In genomic region chr3:105747056-105747455, GRCh38 we compare ENCODE assay signal across 10 cellular contexts.
DNase-seq lines count a peak whose midpoint lies in the region; ATAC-seq, FAIRE-seq and TF ChIP-seq lines count a peak whose summit lies in the region.
"Had no signal": no experiment of that assay in that cellular context is flagged by ENCODE, and none has a peak within 500 bp of the region (broad histone marks: within the 10 kb centered on the region; RNA-seq: fewer than 3 reads in every experiment).

No MANE protein-coding gene starts in this region.

- peaks cover 68% of the 10 kb centered on the region for H3K4me1 Mint-ChIP-seq in activated CD4-positive, alpha-beta T cell treated with anti-CD3 and anti-CD28 coated beads for 36 hours
- peaks cover 86% of the 10 kb centered on the region for H3K4me1 Mint-ChIP-seq in activated naive CD8-positive, alpha-beta T cell (ENCODE audit: low read depth)

- H3K27ac ChIP-seq in right atrium auricular region, result peak overlapping the region; percentile 23 to 45
- peak overlapping the region in 4 of 5 donors; percentile 16 to 66 (median 40) for H3K27ac ChIP-seq in stomach
- peak overlapping the region in 1 of 3 donors; percentile 63 for H3K27ac ChIP-seq in thyroid gland

- H3K36me3 Mint-ChIP-seq in activated CD4-positive, alpha-beta T cell treated with anti-CD3 and anti-CD28 coated beads for 36 hours (ENCODE audit: low read depth), result peaks cover 58% of the 10 kb centered on the region
- peaks cover 24% of the 10 kb centered on the region for H3K36me3 Mint-ChIP-seq in activated naive CD8-positive, alpha-beta T cell

- POLR2A ChIA-PET in activated CD4-positive, alpha-beta T cell treated with anti-CD3 and anti-CD28 coated beads for 36 hours (lab: Charles Lee), result no interaction called here

- H3K36me3 ChIP-seq in right atrium auricular region (peaks cover 16% of the 10 kb centered on the region), stomach (peaks cover 0 to 27% (median 20%) of the 10 kb centered on the region in 4 donors), thyroid gland (peaks cover 0 to 9% of the 10 kb centered on the region in 2 donors)

- DNase-seq in activated CD4-positive, alpha-beta T cell treated with anti-CD3 and anti-CD28 coated beads for 36 hours, result no peak
- no peak for DNase-seq in activated CD4-positive, alpha-beta T cell treated with anti-CD3 and anti-CD28 coated beads for 48 hours
- DNase-seq in right atrium auricular region (ENCODE audit: low spot score) (no peak), stomach (no peak), T1000 (lab: John Stamatoyannopoulos, UW) (no peak), GM12892 (ENCODE audit: insufficient read length) (no peak), thyroid gland (no peak)

- H3K27me3 ChIP-seq in right atrium auricular region (no peaks in the 10 kb centered on the region), stomach (no peaks in the 10 kb centered on the region), thyroid gland (no peaks in the 10 kb centered on the region)

- H3K4me3 ChIP-seq in right atrium auricular region, result no peak overlapping the region
- H3K4me3 ChIP-seq in stomach, result no peak overlapping the region
- H3K4me3 ChIP-seq in thyroid gland (replicated peaks in 1 of 3), result no peak overlapping the region

- no peaks in the 10 kb centered on the region for H3K27me3 Mint-ChIP-seq in activated CD4-positive, alpha-beta T cell treated with anti-CD3 and anti-CD28 coated beads for 36 hours
- H3K27me3 Mint-ChIP-seq in activated naive CD8-positive, alpha-beta T cell, result no peaks in the 10 kb centered on the region

- peak overlapping the region; percentile 50 for H3K4me3 Mint-ChIP-seq in activated CD4-positive, alpha-beta T cell treated with anti-CD3 and anti-CD28 coated beads for 36 hours
- H3K4me3 Mint-ChIP-seq in activated naive CD8-positive, alpha-beta T cell, result peak overlapping the region; percentile 79

- H3K9me3 ChIP-seq in right atrium auricular region, result no peaks in the 10 kb centered on the region
- H3K9me3 ChIP-seq in stomach, result no peaks in the 10 kb centered on the region
- no peaks in the 10 kb centered on the region for H3K9me3 ChIP-seq in thyroid gland

- no peaks in the 10 kb centered on the region for H3K9me3 Mint-ChIP-seq in activated CD4-positive, alpha-beta T cell treated with anti-CD3 and anti-CD28 coated beads for 36 hours (ENCODE audit: low read depth)
- H3K9me3 Mint-ChIP-seq in activated naive CD8-positive, alpha-beta T cell (ENCODE audit: low read depth), result no peaks in the 10 kb centered on the region

- FAIRE-seq in GM12892 (lab: Jason Lieb, UNC), result no peak
- FAIRE-seq: H1 had no signal

- CTCF ChIA-PET in activated CD4-positive, alpha-beta T cell treated with anti-CD3 and anti-CD28 coated beads for 36 hours (lab: Charles Lee), result interaction anchor here (0.8 kb wide), 1 partner anchor 77 kb away, joined by 3 read pairs; no protein-coding TSS in a partner anchor

- intact Hi-C loops in activated CD4-positive, alpha-beta T cell treated with anti-CD3 and anti-CD28 coated beads for 36 hours (cut with DNase I, micrococcal nuclease), result loop anchor here (2.0 to 10.0 kb wide), 3 partner anchors 82 to 678 kb away; no protein-coding TSS in a partner anchor
- intact Hi-C loops in stomach (cut with DNase I; ENCODE audit: low total_unique reads), result no loop called here
- intact Hi-C loops in thyroid gland (cut with DNase I), result no loop called here

- H3K27ac Mint-ChIP-seq in activated CD4-positive, alpha-beta T cell treated with anti-CD3 and anti-CD28 coated beads for 36 hours, result peak overlapping the region; percentile 91
- H3K27ac Mint-ChIP-seq in activated naive CD8-positive, alpha-beta T cell, result peak overlapping the region; percentile 97

- TF ChIP-seq POLR2A in stomach (IDR thresholded peaks at IDR 0.05) (no peak), GM12892 (IDR thresholded peaks at IDR 0.05; ENCODE audit: low read depth, low read length) (no peak), thyroid gland (IDR thresholded peaks at IDR 0.05) (no peak)

- H3K4me1 ChIP-seq in right atrium auricular region (peaks cover 0 to 28% of the 10 kb centered on the region in 2 donors), stomach (peaks cover 0 to 35% (median 15%) of the 10 kb centered on the region in 4 donors), thyroid gland (peaks cover 3 to 12% of the 10 kb centered on the region in 2 donors)

- no peak for TF ChIP-seq EP300 in stomach (IDR thresholded peaks at IDR 0.05)

- ATAC-seq in activated CD4-positive, alpha-beta T cell treated with anti-CD3 and anti-CD28 coated beads for 36 hours, result peak; percentile 88
- ATAC-seq: Panc1 had no signal

- TF ChIP-seq CTCF in right atrium auricular region (IDR thresholded peaks at IDR 0.05) (no peak), stomach (IDR thresholded peaks at IDR 0.05) (no peak), thyroid gland (IDR thresholded peaks at IDR 0.05) (no peak)

- 45 to 58% (median 47%) methylated on average over 3 of the region's 3 CpGs for WGBS in stomach, 5 donors
- 66 to 76% methylated on average over 3 of the region's 3 CpGs for WGBS in thyroid gland, 2 donors

Comparison
In these comparisons a context has a peak if more than half of its experiments do, and no peak if none do; other contexts are left out.
1. intact Hi-C loops: an anchor here in activated CD4-positive, alpha-beta T cell treated with anti-CD3 and anti-CD28 coated beads for 36 hours (2.0 to 10.0 kb wide); none called in stomach and thyroid gland.